Comparison of ENCODE assay signal across 8 cellular contexts in genomic region chr21:26845066-26845749, GRCh38. TPM values are rescaled to one million over a fixed set of nuclear protein-coding genes. Genes with fewer than 3 reads are reported as not detected.
DNase-seq lines count a peak whose midpoint lies in the region; ATAC-seq and TF ChIP-seq lines count a peak whose summit lies in the region.

TSS of gene ADAMTS1 (minus strand) at chr21:26845409. CDS start at chr21:26844954, 455 bp downstream.

- H3K36me3 ChIP-seq in NT2/D1 (ENCODE audit: insufficient read depth, insufficient read length, low read length) (peaks cover 26% of the 10 kb centered on the region), breast epithelium (no peaks in the 10 kb centered on the region), iPS DF 6.9 (ENCODE audit: control insufficient read depth, insufficient read depth, low read length) (peaks cover 2% of the 10 kb centered on the region; the same call in 1 of the 2 replicates), psoas muscle (ENCODE audit: insufficient read depth in 1 of 2, low read depth in 1 of 2) (peaks cover 0 to 25% of the 10 kb centered on the region in 2 donors)

- H3K9me3 ChIP-seq in NT2/D1 (ENCODE audit: insufficient read depth, low read length) (peaks cover 5% of the 10 kb centered on the region; the same call in 1 of the 2 replicates), breast epithelium (no peaks in the 10 kb centered on the region), iPS DF 6.9 (ENCODE audit: control insufficient read depth, insufficient read depth, low read length) (no peaks in the 10 kb centered on the region), psoas muscle (no peaks in the 10 kb centered on the region)

- TF ChIP-seq CTCF in breast epithelium (IDR thresholded peaks at IDR 0.05) (no peak), psoas muscle (IDR thresholded peaks at IDR 0.05) (peak; percentile 19)

- DNase-seq in NCI-H2227 (lab: John Stamatoyannopoulos, UW; ENCODE audit: unreplicated experiment) (peak; percentile 43), NCI-H2227 treated with DMSO at 0.1 percent for 48 hours (lab: John Stamatoyannopoulos, UW) (no peak), NT2/D1 (ENCODE audit: low read depth, low spot score) (peak; percentile 84), breast epithelium (ENCODE audit: low spot score in 2 of 2) (peak; percentile 71 to 87), iPS DF 6.9 (ENCODE audit: low read depth, low spot score) (no peak), psoas muscle (peak; percentile 91 to 97)

- intact Hi-C loops in breast epithelium (cut with DNase I; ENCODE audit: low total_unique reads) (no loop called here), psoas muscle (cut with DNase I) (loop anchor here (5.0 to 10.0 kb wide), 5 partner anchors 128 to 1900 kb away; no protein-coding TSS in a partner anchor)

- peak; percentile 88 for TF ChIP-seq POLR2A in breast epithelium (IDR thresholded peaks at IDR 0.05)

- peak within 1 kb of the TSS; percentile 95 for H3K4me3 ChIP-seq in NT2/D1 (ENCODE audit: insufficient read length, low read depth)
- peak within 1 kb of the TSS; percentile 69 to 94 (median 83) for H3K4me3 ChIP-seq in breast epithelium
- H3K4me3 ChIP-seq in iPS DF 6.9 (ENCODE audit: low read length): peak within 1 kb of the TSS; percentile 49; the same call in 1 of the 2 replicates
- peak within 1 kb of the TSS; percentile 90 for H3K4me3 ChIP-seq in psoas muscle

- no CpG with 5 or more reads among the region's 54 CpGs for WGBS in iPS DF 6.9 (ENCODE audit: insufficient coverage, insufficient read length)
- 0% methylated on average over 43 to 54 of the region's 54 CpGs for WGBS in psoas muscle, 3 donors

- H3K4me1 ChIP-seq in NT2/D1 (ENCODE audit: insufficient read depth, insufficient read length) (peaks cover 3% of the 10 kb centered on the region), breast epithelium (no peaks in the 10 kb centered on the region), iPS DF 6.9 (ENCODE audit: control insufficient read depth, insufficient read depth, low read length) (no peaks in the 10 kb centered on the region), psoas muscle (peaks cover 26% of the 10 kb centered on the region)

- H3K9ac ChIP-seq in NT2/D1 (ENCODE audit: insufficient read length, low read depth): peak within 1 kb of the TSS; percentile 98

- H3K27ac ChIP-seq in breast epithelium (peak within 1 kb of the TSS; percentile 85 to 98), iPS DF 6.9 (ENCODE audit: low read length) (no peak within 1 kb of the TSS), psoas muscle (peak within 1 kb of the TSS; percentile 94)

- ATAC-seq in psoas muscle: peak; percentile 58 to 65 (median 64)
- ATAC-seq in GM19463 (IDR thresholded peaks at IDR 0.05; ENCODE audit: unreplicated experiment): no peak
- ATAC-seq in HG03378 (IDR thresholded peaks at IDR 0.05; ENCODE audit: unreplicated experiment): no peak

- H3K27me3 ChIP-seq in NT2/D1 (ENCODE audit: insufficient read depth, insufficient read length) (peaks cover 19% of the 10 kb centered on the region), breast epithelium (no peaks in the 10 kb centered on the region), iPS DF 6.9 (ENCODE audit: control insufficient read depth, insufficient read depth, low read length) (no peaks in the 10 kb centered on the region), psoas muscle (ENCODE audit: insufficient read depth in 3 of 3, low read length in 2 of 3) (no peaks in the 10 kb centered on the region)

RNA-seq across cellular contexts. Expression of gene ADAMTS1, which starts in this region (rescaled TPM):
- total RNA-seq in breast epithelium: 100 to 1,000 TPM in 1 of 3 donors, 10 to 100 TPM in 2; 72.0 to 198 (median 72.7) TPM
- total RNA-seq in psoas muscle: 10 to 100 TPM; 32.0 to 70.3 (median 51.1) TPM
- polyA plus RNA-seq in psoas muscle: 10 to 100 TPM; 12.2 to 19.3 (median 15.7) TPM

Comparison
In these comparisons a context has a peak if more than half of its experiments do, and no peak if none do; other contexts are left out.
1. DNase-seq: peak in NCI-H2227 (single experiment), NT2/D1 (single experiment), breast epithelium (2 of 2) and psoas muscle (2 of 2); none in NCI-H2227 treated with DMSO at 0.1 percent for 48 hours (single experiment) and iPS DF 6.9 (single experiment).
2. ATAC-seq: peak in psoas muscle (4 of 4); none in GM19463 (single experiment) and HG03378 (single experiment).
3. Peak in every context shown above with its lines, with median percentiles within 50 percentile points of each other: H3K4me3 ChIP-seq.